15 cellular contexts compared by ENCODE assay signal in the genomic region with DNA sequence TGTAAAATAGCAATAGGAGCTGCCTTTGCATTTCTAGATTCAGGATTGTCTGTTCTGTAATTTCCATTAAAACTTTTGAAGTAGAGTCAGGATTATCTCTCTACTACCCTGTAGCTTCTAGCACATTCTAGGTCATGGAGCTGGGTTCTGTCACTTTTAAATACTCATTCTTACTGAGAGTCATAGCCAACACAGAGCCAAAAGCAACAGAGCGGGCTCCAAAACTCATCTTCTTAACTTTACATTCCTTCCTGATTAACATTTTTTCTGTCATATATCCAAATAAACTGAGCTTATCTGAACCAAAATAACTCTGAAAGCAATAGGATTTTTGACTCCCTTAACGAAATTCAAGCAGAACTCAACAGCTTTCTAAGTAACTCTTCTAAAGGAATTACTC. TPM values are rescaled to one million over a fixed set of nuclear protein-coding genes. Genes with fewer than 3 reads are reported as not detected.
DNase-seq lines count a peak whose midpoint lies in the region; ATAC-seq, FAIRE-seq and TF ChIP-seq lines count a peak whose summit lies in the region.
"Had no signal": no experiment of that assay in that cellular context is flagged by ENCODE, and none has a peak within 500 bp of the region (broad histone marks: within the 10 kb centered on the region; RNA-seq: fewer than 3 reads in every experiment).

No MANE protein-coding gene starts in this region.

- H3K4me1 ChIP-seq in esophagus muscularis mucosa: peaks cover 17 to 45% (median 43%) of the 10 kb centered on the region in 4 donors
- H3K4me1 ChIP-seq in transverse colon: peaks cover 0 to 15% (median 0%) of the 10 kb centered on the region in 4 donors

- H3K27ac ChIP-seq in esophagus muscularis mucosa (replicated peaks in 1 of 4) (peak overlapping the region; percentile 35 to 66 (median 55)), transverse colon (peak overlapping the region in 3 of 4 donors; percentile 8 to 37 (median 10))

- no peaks in the 10 kb centered on the region for H3K9me3 ChIP-seq in MG63
- H3K9me3 ChIP-seq in esophagus muscularis mucosa: no peaks in the 10 kb centered on the region
- no peaks in the 10 kb centered on the region for H3K9me3 ChIP-seq in transverse colon
- H3K9me3 ChIP-seq: thyroid gland had no signal

- TF ChIP-seq EP300 in esophagus muscularis mucosa (IDR thresholded peaks at IDR 0.05): no peak
- no peak for TF ChIP-seq EP300 in transverse colon (IDR thresholded peaks at IDR 0.05; ENCODE audit: low read depth)

- intact Hi-C loops in esophagus muscularis mucosa (cut with DNase I): no loop called here
- intact Hi-C loops in transverse colon (cut with DNase I; ENCODE audit: low total_unique reads): no loop called here

- TF ChIP-seq POLR2A in esophagus muscularis mucosa (IDR thresholded peaks at IDR 0.05; ENCODE audit: low read depth) (no peak), transverse colon (IDR thresholded peaks at IDR 0.05) (no peak)

- H3K36me3 ChIP-seq in MG63: peaks cover 14% of the 10 kb centered on the region
- H3K36me3 ChIP-seq in esophagus muscularis mucosa: peaks cover 0 to 24% (median 13%) of the 10 kb centered on the region in 4 donors
- peaks cover 0 to 12% (median 1%) of the 10 kb centered on the region in 4 donors for H3K36me3 ChIP-seq in transverse colon

- no peak overlapping the region for H3K27ac Mint-ChIP-seq in stimulated activated naive B cell treated with anti-CD40 and anti-IgM and Interleukin-4, amounts not matched to agents 10 μg/mL and 1 μg/mL and 100 μg/mL, for 72 hours
- H3K27ac Mint-ChIP-seq: activated CD4-positive, alpha-beta T cell treated with anti-CD3 and anti-CD28 coated beads for 36 hours; CD4-positive, alpha-beta T cell; T-helper 2 cell treated with Interferon-gamma antibody and Interleukin-4, amounts not matched to agents 5 μg/mL and 100 μg/mL, for 36 hours had no signal

- in situ Hi-C loops in transverse colon (cut with MboI; ENCODE audit: low pct_ligation_motif_present in 1 of 4, low pct_unique_long_range_greater_than_20kb in 1 of 4, low sequenced_read_pairs in 3 of 4): no loop called here

- peak; percentile 24 for FAIRE-seq in islet of Langerhans (lab: Jason Lieb, UNC)

- 34% methylated on average over 2 of the region's 2 CpGs for WGBS in esophagus muscularis mucosa
- 65 to 72% methylated on average over 2 of the region's 2 CpGs for WGBS in transverse colon (ENCODE audit: low coverage in 1 of 2), 2 donors

- TF ChIP-seq CTCF in esophagus muscularis mucosa (IDR thresholded peaks at IDR 0.05) (no peak), transverse colon (IDR thresholded peaks at IDR 0.05) (no peak)

- DNase-seq in MG63 (peak; percentile 69), esophagus muscularis mucosa (ENCODE audit: extremely low spot score) (no peak), transverse colon (no peak), cortex of kidney (lab: John Stamatoyannopoulos, UW) (no peak)
- DNase-seq in stimulated activated naive B cell treated with anti-CD40 and anti-IgM and Interleukin-4, amounts not matched to agents 10 μg/mL and 1 μg/mL and 100 μg/mL, for 72 hours: no peak
- DNase-seq: activated CD4-positive, alpha-beta T cell treated with anti-CD3 and anti-CD28 coated beads for 36 hours; activated T-cell treated with anti-CD3 and anti-CD28 coated beads, Interleukin-2, amount 50 U/mL, for 1 hour; CD4-positive, alpha-beta T cell; NCI-H1048; NK-92 treated with Interleukin-12 subunit alpha and Interleukin-12 subunit beta, amount 100 ng/mL, for 24 hours; thyroid gland had no signal

- no peaks in the 10 kb centered on the region for H3K9me3 Mint-ChIP-seq in stimulated activated naive B cell treated with anti-CD40 and anti-IgM and Interleukin-4, amounts not matched to agents 10 μg/mL and 1 μg/mL and 100 μg/mL, for 72 hours
- H3K9me3 Mint-ChIP-seq: CD4-positive, alpha-beta T cell; T-helper 2 cell treated with Interferon-gamma antibody and Interleukin-4, amounts not matched to agents 5 μg/mL and 100 μg/mL, for 36 hours had no signal

- H3K4me1 Mint-ChIP-seq in stimulated activated naive B cell treated with anti-CD40 and anti-IgM and Interleukin-4, amounts not matched to agents 10 μg/mL and 1 μg/mL and 100 μg/mL, for 72 hours: peaks cover 6% of the 10 kb centered on the region in 2 donors

- H3K4me3 ChIP-seq in MG63 (no peak overlapping the region), esophagus muscularis mucosa (peak overlapping the region in 2 of 4 donors; percentile 4 to 13), transverse colon (no peak overlapping the region)
- H3K4me3 ChIP-seq: thyroid gland had no signal

- no peaks in the 10 kb centered on the region for H3K27me3 Mint-ChIP-seq in stimulated activated naive B cell treated with anti-CD40 and anti-IgM and Interleukin-4, amounts not matched to agents 10 μg/mL and 1 μg/mL and 100 μg/mL, for 72 hours
- H3K27me3 Mint-ChIP-seq: activated CD4-positive, alpha-beta T cell treated with anti-CD3 and anti-CD28 coated beads for 36 hours; CD4-positive, alpha-beta T cell had no signal

- ATAC-seq in stimulated activated naive B cell treated with anti-CD40 and anti-IgM and Interleukin-4, amounts not matched to agents 10 μg/mL and 1 μg/mL and 100 μg/mL, for 72 hours (replicated peaks): no peak
- ATAC-seq in HG03457 (IDR thresholded peaks at IDR 0.05; ENCODE audit: unreplicated experiment) (no peak), HG03135 (IDR thresholded peaks at IDR 0.05; ENCODE audit: unreplicated experiment) (no peak)
- ATAC-seq: activated CD4-positive, alpha-beta T cell treated with anti-CD3 and anti-CD28 coated beads for 36 hours had no signal

- peaks cover 7 to 17% of the 10 kb centered on the region in 2 donors for H3K36me3 Mint-ChIP-seq in stimulated activated naive B cell treated with anti-CD40 and anti-IgM and Interleukin-4, amounts not matched to agents 10 μg/mL and 1 μg/mL and 100 μg/mL, for 72 hours

- H3K27me3 ChIP-seq in MG63: no peaks in the 10 kb centered on the region
- no peaks in the 10 kb centered on the region for H3K27me3 ChIP-seq in esophagus muscularis mucosa
- no peaks in the 10 kb centered on the region for H3K27me3 ChIP-seq in transverse colon
- H3K27me3 ChIP-seq: thyroid gland had no signal

- H3K4me3 Mint-ChIP-seq in stimulated activated naive B cell treated with anti-CD40 and anti-IgM and Interleukin-4, amounts not matched to agents 10 μg/mL and 1 μg/mL and 100 μg/mL, for 72 hours: no peak overlapping the region
- H3K4me3 Mint-ChIP-seq: activated CD4-positive, alpha-beta T cell treated with anti-CD3 and anti-CD28 coated beads for 36 hours; CD4-positive, alpha-beta T cell; T-helper 2 cell treated with Interferon-gamma antibody and Interleukin-4, amounts not matched to agents 5 μg/mL and 100 μg/mL, for 36 hours had no signal

RNA-seq across cellular contexts. Expression of a gene that starts 12.9 kb away (rescaled TPM):
- total RNA-seq in MG63 (2014; rRNA removed; shearing (Covaris generic); ENCODE audit: low replicate concordance): 48.3 and 102 TPM in 2 replicates
- total RNA-seq in esophagus muscularis mucosa: 10 to 100 TPM; 33.6 to 38.6 (median 35.3) TPM
- 10 to 100 TPM; 29.2 to 55.9 (median 32.4) TPM for total RNA-seq in transverse colon

RNA-seq across cellular contexts. Expression of a gene that starts 13.4 kb away (rescaled TPM):
- total RNA-seq in MG63 (2014; rRNA removed; shearing (Covaris generic); ENCODE audit: low replicate concordance): 1.3 and 26.4 TPM in 2 replicates
- total RNA-seq in esophagus muscularis mucosa (1 to 10 TPM; 5.8 to 8.3 (median 6.9) TPM), transverse colon (10 to 100 TPM in 3 of 4 donors, 1 to 10 TPM in 1; 4.5 to 57.9 (median 15.4) TPM)
